ENCODE assay signal across 8 cellular contexts in genomic region chr2:198296665-198297308, GRCh38.
DNase-seq lines count a peak whose midpoint lies in the region; ATAC-seq and TF ChIP-seq lines count a peak whose summit lies in the region.

No MANE protein-coding gene starts in this region.

- H3K27ac ChIP-seq in PC-9 (no peak overlapping the region), neural progenitor cell (no peak overlapping the region), thyroid gland (no peak overlapping the region)

- H2AFZ ChIP-seq in PC-9 (no peak overlapping the region), neural progenitor cell (replicated peaks) (peak overlapping the region; percentile 30)

- no peak overlapping the region for H3K9ac ChIP-seq in neural progenitor cell

- no peaks in the 10 kb centered on the region for H3K9me2 ChIP-seq in PC-9 (ENCODE audit: insufficient read depth)

- no peaks in the 10 kb centered on the region for H4K20me1 ChIP-seq in PC-9 (ENCODE audit: insufficient read depth)
- H4K20me1 ChIP-seq in neural progenitor cell (ENCODE audit: low read depth): no peaks in the 10 kb centered on the region

- H3K36me3 ChIP-seq in PC-9 (ENCODE audit: low read depth) (no peaks in the 10 kb centered on the region), neural progenitor cell (no peaks in the 10 kb centered on the region), thyroid gland (no peaks in the 10 kb centered on the region)

- 2% methylated on average over 8 of the region's 8 CpGs for WGBS in thyroid gland, 2 donors

- H3K79me2 ChIP-seq in PC-9 (ENCODE audit: low read depth) (no peaks in the 10 kb centered on the region), neural progenitor cell (ENCODE audit: low read depth) (no peaks in the 10 kb centered on the region)

- POLR2A ChIA-PET in PC-9 (lab: Charles Lee; ENCODE audit: unreplicated experiment): no interaction called here

- peaks cover 3% of the 10 kb centered on the region for H3K4me1 Mint-ChIP-seq in activated T-cell treated with anti-CD3 and anti-CD28 coated beads, Interleukin-2, amount 50 U/mL, for 4 hours (ENCODE audit: low read depth)
- no peaks in the 10 kb centered on the region for H3K4me1 Mint-ChIP-seq in neural progenitor cell

- no peaks in the 10 kb centered on the region for H3K9me3 Mint-ChIP-seq in activated T-cell treated with anti-CD3 and anti-CD28 coated beads, Interleukin-2, amount 50 U/mL, for 4 hours
- H3K9me3 Mint-ChIP-seq in neural progenitor cell: no peaks in the 10 kb centered on the region

- intact Hi-C loops in PC-9 (cut with micrococcal nuclease; ENCODE audit: unreplicated experiment): loop anchor here (1.0 to 2.0 kb wide), 2 partner anchors 492 to 590 kb away; partner anchors contain the start of gene PLCL1
- intact Hi-C loops in thyroid gland (cut with DNase I): loop anchor here (5.0 kb wide), 1 partner anchor 494 kb away; the partner anchor contains the start of gene PLCL1

- H3K27me3 ChIP-seq in PC-9 (ENCODE audit: insufficient read depth, low read depth) (peaks cover 2% of the 10 kb centered on the region; the same call in 1 of the 2 replicates), neural progenitor cell (no peaks in the 10 kb centered on the region), thyroid gland (no peaks in the 10 kb centered on the region)

- no peaks in the 10 kb centered on the region for H3K36me3 Mint-ChIP-seq in activated T-cell treated with anti-CD3 and anti-CD28 coated beads, Interleukin-2, amount 50 U/mL, for 4 hours (ENCODE audit: insufficient read depth)
- no peaks in the 10 kb centered on the region for H3K36me3 Mint-ChIP-seq in neural progenitor cell

- H3K4me1 ChIP-seq in PC-9 (replicated peaks; ENCODE audit: insufficient read depth) (no peaks in the 10 kb centered on the region), neural progenitor cell (peaks cover 8% of the 10 kb centered on the region), thyroid gland (no peaks in the 10 kb centered on the region)

- no peak for TF ChIP-seq POLR2A in thyroid gland (IDR thresholded peaks at IDR 0.05)

- peak; percentile 75 for DNase-seq in DMS53 (lab: John Stamatoyannopoulos, UW)
- DNase-seq in HT1080 (ENCODE audit: low read depth): peak; percentile 46
- DNase-seq in PC-9: peak; percentile 35 to 42
- peak; percentile 50 for DNase-seq in activated T-cell treated with anti-CD3 and anti-CD28 coated beads, Interleukin-2, amount 50 U/mL, for 4 hours
- DNase-seq in fibroblast of pulmonary artery (ENCODE audit: low read depth): peak; percentile 69
- DNase-seq in neural progenitor cell (ENCODE audit: low spot score): peak; percentile 86
- peak; percentile 42 for DNase-seq in thyroid gland

- no peak overlapping the region for H3K4me2 ChIP-seq in PC-9
- H3K4me2 ChIP-seq in neural progenitor cell: peak overlapping the region; percentile 52

- no TSS peak for BruUV-seq in PC-9 (replicated peaks; lab: Mats Ljungman, UMichigan)

- H3K9me3 ChIP-seq in PC-9 (ENCODE audit: insufficient read depth, low read depth): no peaks in the 10 kb centered on the region
- H3K9me3 ChIP-seq in neural progenitor cell (ENCODE audit: low read depth): no peaks in the 10 kb centered on the region
- H3K9me3 ChIP-seq in thyroid gland: no peaks in the 10 kb centered on the region

- TF ChIP-seq CTCF in PC-9 (conservative IDR thresholded peaks at IDR 0.05) (peak; percentile 74), fibroblast of pulmonary artery (IDR thresholded peaks at IDR 0.05; ENCODE audit: low read length, missing control alignments) (peak; percentile 77), neural progenitor cell (IDR thresholded peaks at IDR 0.05) (peak; percentile 78), thyroid gland (IDR thresholded peaks at IDR 0.05) (peak; percentile 43 to 84 (median 74))

- peaks cover 3% of the 10 kb centered on the region for H3K27me3 Mint-ChIP-seq in activated T-cell treated with anti-CD3 and anti-CD28 coated beads, Interleukin-2, amount 50 U/mL, for 4 hours (ENCODE audit: low read depth)
- H3K27me3 Mint-ChIP-seq in neural progenitor cell (ENCODE audit: insufficient read depth, low read depth): peaks cover 2% of the 10 kb centered on the region

- H3K27ac Mint-ChIP-seq in neural progenitor cell: no peak overlapping the region

- no peak overlapping the region for H3K4me3 ChIP-seq in PC-9
- H3K4me3 ChIP-seq in fibroblast of pulmonary artery (replicated peaks; ENCODE audit: low read depth, low read length): no peak overlapping the region
- H3K4me3 ChIP-seq in neural progenitor cell: no peak overlapping the region
- no peak overlapping the region for H3K4me3 ChIP-seq in thyroid gland (replicated peaks in 1 of 3)

- CTCF ChIA-PET in PC-9 (lab: Charles Lee): interaction anchor here (0.7 kb wide), 1 partner anchor 1587 kb away, joined by 4 read pairs; no protein-coding TSS in a partner anchor

- ATAC-seq in GM21447 (IDR thresholded peaks at IDR 0.05; ENCODE audit: unreplicated experiment): peak; percentile 83
- peak; percentile 84 for ATAC-seq in activated T-cell treated with anti-CD3 and anti-CD28 coated beads, Interleukin-2, amount 50 U/mL, for 4 hours

- no peak overlapping the region for H3K4me3 Mint-ChIP-seq in activated T-cell treated with anti-CD3 and anti-CD28 coated beads, Interleukin-2, amount 50 U/mL, for 4 hours
- H3K4me3 Mint-ChIP-seq in neural progenitor cell: peak overlapping the region; percentile 0

- H3F3A ChIP-seq in PC-9 (ENCODE audit: insufficient read depth, low read depth) (no peaks in the 10 kb centered on the region), neural progenitor cell (ENCODE audit: low read depth) (peaks cover 6% of the 10 kb centered on the region)
